In the genomic region with DNA sequence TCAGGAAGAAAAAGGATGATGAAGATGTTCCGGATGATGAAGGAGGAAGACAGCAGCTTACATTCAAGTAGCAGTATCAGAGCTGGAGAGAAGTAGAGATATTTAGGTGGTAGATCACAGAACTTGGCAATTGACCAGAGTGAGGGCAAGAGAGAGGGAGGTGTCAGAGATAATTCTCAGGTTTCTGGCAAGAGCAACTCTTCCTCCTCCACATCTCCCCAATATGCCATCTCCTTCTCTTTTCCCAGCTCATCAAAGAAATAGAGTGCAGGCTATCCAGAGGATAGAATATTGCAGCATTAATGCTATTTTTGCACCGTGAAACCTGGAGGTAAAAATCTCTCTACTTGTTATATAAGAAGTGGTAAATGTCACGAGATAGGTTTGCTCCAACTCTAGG, we compare ENCODE assay signal across 35 cellular contexts.
"Had no signal": no experiment of that assay in that cellular context is flagged by ENCODE, and none has a peak within 500 bp of the region (broad histone marks: within the 10 kb centered on the region; RNA-seq: fewer than 3 reads in every experiment).

No MANE protein-coding gene starts in this region.

- H3K9me3 ChIP-seq: MG63 had no signal

- H3K27ac ChIP-seq: KMS-11 had no signal

- H3K4me3 ChIP-seq: MG63 had no signal

- H3K27me3 ChIP-seq: MG63 had no signal

- H3K36me3 ChIP-seq: MG63 had no signal

- DNase-seq: Karpas-422, Kasumi-1, KG1, MG63, MM.1S, MV-4-11, NCI-H1048, NCI-H1092, NCI-H1092 treated with DMSO at 0.1 percent for 48 hours, NCI-H1105, NCI-H1105 treated with DMSO at 0.1 percent for 48 hours, NCI-H1417, NCI-H1417 treated with DMSO at 0.1 percent for 48 hours, NCI-H1436, NCI-H1436 treated with DMSO at 0.1 percent for 48 hours, NCI-H146, NCI-H1694, NCI-H1694 treated with DMSO at 0.1 percent for 48 hours, NCI-H187, NCI-H187 treated with DMSO at 0.1 percent for 48 hours, NCI-H1930, NCI-H2029, NCI-H2029 treated with DMSO at 0.1 percent for 48 hours, NCI-H2081, NCI-H2081 treated with DMSO at 0.1 percent for 48 hours, NCI-H2107, NCI-H2171, NCI-H2171 treated with DMSO at 0.1 percent for 48 hours, NCI-H2227 treated with DMSO at 0.1 percent for 48 hours, NCI-H226, NCI-H345, NCI-H446, NCI-H446 treated with DMSO at 0.1 percent for 48 hours, NCI-H510A had no signal
